ENCODE assay signal across 1 cellular context in genomic region chr5:176780071-176780850, GRCh38.
A peak's percentile ranks its signal among the peaks of the same experiment; 100 is the strongest.
TF ChIP-seq lines count a peak whose summit lies in the region.

No MANE protein-coding gene starts in this region.

TF ChIP-seq in H1, 55 proteins besides CTCF, POLR2A, EP300 and RAD21:
- 0 out of 2 replicates have a peak, but pooled peaks have one; percentile 21 for TF ChIP-seq E2F6 (IDR thresholded peaks at IDR 0.05)
- TF ChIP-seq TAF7 (optimal IDR thresholded peaks at IDR 0.05; ENCODE audit: borderline replicate concordance, low read depth, low read length) = no peak
TF ChIP-seq in H1: peak in this region for 1.
